In the genomic region with DNA sequence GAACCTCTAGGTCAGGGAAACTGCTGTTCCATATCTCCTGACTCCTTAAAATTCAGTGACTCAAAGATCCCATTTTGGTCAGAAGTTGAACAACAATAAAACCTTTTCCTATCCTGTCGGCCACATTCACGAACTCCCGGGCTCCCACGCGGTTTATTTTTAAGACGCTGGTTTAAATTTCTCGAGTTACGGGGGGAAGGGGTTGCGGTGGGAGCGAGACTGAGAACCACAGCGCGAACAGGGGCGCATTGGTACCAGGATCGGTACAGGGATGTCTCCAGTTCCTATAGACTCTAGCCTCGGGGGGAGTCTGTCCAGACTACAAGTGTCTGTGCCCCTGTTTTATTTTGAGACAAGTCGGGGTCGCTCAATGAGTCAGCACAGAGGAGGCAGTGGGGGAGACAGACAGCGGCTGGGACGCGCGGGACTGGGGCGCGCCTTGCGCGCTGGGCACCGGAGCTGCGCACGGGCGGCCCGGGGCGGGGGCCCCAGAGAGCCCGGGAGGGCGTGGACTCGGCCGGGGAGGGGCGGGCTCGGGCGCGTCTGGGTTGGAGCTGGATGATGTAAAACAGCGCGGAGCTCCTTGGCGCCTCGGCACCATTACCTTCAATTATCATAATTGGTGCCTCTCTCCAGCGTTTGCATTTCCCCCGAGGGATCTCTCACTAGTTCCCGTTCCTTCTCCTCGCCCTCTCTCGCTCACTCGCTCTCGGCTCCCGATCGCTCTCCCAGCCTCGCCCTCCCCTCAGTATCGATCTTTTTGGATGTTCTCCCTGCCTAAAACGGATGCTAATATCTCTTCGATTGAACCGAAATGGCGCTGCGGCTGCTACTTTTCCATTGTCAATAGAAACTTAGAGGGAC, we compare ENCODE assay signal across 8 cellular contexts. TPM values are rescaled to one million over a fixed set of nuclear protein-coding genes. Genes with fewer than 3 reads are reported as not detected.
DNase-seq lines count a peak whose midpoint lies in the region; ATAC-seq lines count a peak whose summit lies in the region.

No MANE protein-coding gene starts in this region.

- peaks cover 16% of the 10 kb centered on the region for H3K4me1 Mint-ChIP-seq in central memory CD8-positive, alpha-beta T cell

- no peaks in the 10 kb centered on the region for H3K36me3 Mint-ChIP-seq in central memory CD8-positive, alpha-beta T cell (ENCODE audit: insufficient read depth)

- H3K27me3 Mint-ChIP-seq in central memory CD8-positive, alpha-beta T cell, result peaks cover 88% of the 10 kb centered on the region

- H3K27ac Mint-ChIP-seq in central memory CD8-positive, alpha-beta T cell (ENCODE audit: low read depth), result no peak overlapping the region

- DNase-seq in activated CD4-positive, alpha-beta T cell treated with anti-CD3 and anti-CD28 coated beads for 24 hours (ENCODE audit: low read depth in 2 of 2), result peak; percentile 39 to 49
- no peak for DNase-seq in activated CD4-positive, alpha-beta T cell treated with anti-CD3 and anti-CD28 coated beads for 1 hour
- DNase-seq in T-helper 9 cell (peak; percentile 4), left lobe of liver (ENCODE audit: low spot score) (peak; percentile 51), inferior parietal cortex (ENCODE audit: extremely low spot score) (no peak)
- peak in 1 of 2 donors; percentile 16 for DNase-seq in central memory CD8-positive, alpha-beta T cell (ENCODE audit: low spot score in 2 of 2)
- DNase-seq in stimulated activated CD8-positive, alpha-beta memory T cell treated with anti-CD3 and anti-CD28 coated beads, Interleukin-12 subunit alpha, Interleukin-12 subunit beta, amount 100 ng/mL, for 4 hours (ENCODE audit: low read depth), result peak; percentile 20
- no peak for DNase-seq in NK-92 treated with Interleukin-12 subunit alpha and Interleukin-12 subunit beta, amount 100 ng/mL, for 24 hours (lab: John Stamatoyannopoulos, UW)

- peak overlapping the region; percentile 56 for H3K4me3 Mint-ChIP-seq in central memory CD8-positive, alpha-beta T cell

- peak; percentile 54 for ATAC-seq in central memory CD8-positive, alpha-beta T cell (replicated peaks; ENCODE audit: extremely low read depth, poor library complexity, severe bottlenecking)
- peak; percentile 75 for ATAC-seq in left lobe of liver

- no peaks in the 10 kb centered on the region for H3K9me3 Mint-ChIP-seq in central memory CD8-positive, alpha-beta T cell

RNA-seq across cellular contexts. Expression of a gene that starts 8.7 kb away (rescaled TPM):
- 7.7 TPM for total RNA-seq in left lobe of liver

Comparison
In these comparisons a context has a peak if more than half of its experiments do, and no peak if none do; other contexts are left out.
1. DNase-seq: peak in activated CD4-positive, alpha-beta T cell treated with anti-CD3 and anti-CD28 coated beads for 24 hours (2 of 2), T-helper 9 cell (single experiment), left lobe of liver (single experiment) and stimulated activated CD8-positive, alpha-beta memory T cell treated with anti-CD3 and anti-CD28 coated beads, Interleukin-12 subunit alpha, Interleukin-12 subunit beta, amount 100 ng/mL, for 4 hours (single experiment); none in activated CD4-positive, alpha-beta T cell treated with anti-CD3 and anti-CD28 coated beads for 1 hour (single experiment), inferior parietal cortex (single experiment) and NK-92 treated with Interleukin-12 subunit alpha and Interleukin-12 subunit beta, amount 100 ng/mL, for 24 hours (single experiment).